ENCODE assay signal across 8 cellular contexts in the genomic region with DNA sequence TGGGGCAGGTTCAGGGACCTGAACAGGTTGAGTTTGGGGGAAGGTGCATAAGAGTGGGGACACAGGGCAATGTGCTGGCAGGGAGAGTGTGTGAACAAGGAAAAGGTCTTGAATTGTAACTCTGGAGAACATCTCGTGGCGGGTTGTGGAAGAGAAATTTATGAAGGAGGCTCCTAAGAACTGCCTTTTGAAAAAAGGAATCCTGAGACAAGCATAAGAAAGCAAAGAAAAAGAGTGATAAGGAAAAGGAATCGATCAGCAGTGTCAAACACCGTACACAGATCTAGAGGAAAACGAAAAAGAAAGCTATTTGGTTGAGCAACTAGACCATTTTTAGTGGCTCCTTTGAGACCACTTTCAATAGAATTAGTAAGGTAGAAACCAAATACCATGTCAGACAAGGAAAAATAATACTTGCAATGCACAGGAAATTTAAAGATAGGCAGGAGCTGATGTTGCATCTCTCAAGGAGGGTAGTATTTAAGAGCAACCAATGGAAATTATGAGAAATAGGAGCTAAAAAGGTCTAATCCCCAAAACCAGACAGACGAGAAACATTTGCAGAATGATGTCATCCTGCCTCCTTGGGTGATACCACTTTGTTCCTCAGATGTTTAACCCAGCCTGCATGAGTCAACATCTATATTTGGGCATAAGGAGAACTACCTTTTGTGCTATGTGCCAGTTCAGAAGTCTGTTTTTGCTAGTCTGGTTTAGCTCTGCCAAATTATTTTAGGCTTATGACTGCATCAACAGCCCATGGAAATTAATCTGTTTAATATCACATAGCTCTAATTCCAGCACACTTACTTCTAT.
DNase-seq lines count a peak whose midpoint lies in the region; ATAC-seq and FAIRE-seq lines count a peak whose summit lies in the region.

No MANE protein-coding gene starts in this region.

- DNase-seq in DMS53 (lab: John Stamatoyannopoulos, UW), result peak; percentile 98
- peak; percentile 23 for DNase-seq in GM19240 (ENCODE audit: insufficient read length, low spot score)
- DNase-seq in RCC 7860 (ENCODE audit: low spot score), result peak; percentile 88
- peak; percentile 86 for DNase-seq in myocyte (ENCODE audit: low read depth)
- DNase-seq in stimulated activated naive CD4-positive, alpha-beta T cell treated with Interleukin-2 at 50 U/mL for 16 hours (lab: John Stamatoyannopoulos, UW), result no peak
- DNase-seq in central memory CD4-positive, alpha-beta T cell, result no peak

- ATAC-seq in HG03139 (IDR thresholded peaks at IDR 0.05; ENCODE audit: unreplicated experiment), result peak; percentile 83

- peak; percentile 95 for FAIRE-seq in RCC 7860 (lab: Jason Lieb, UNC)

- H3K27ac ChIP-seq in cingulate gyrus (ENCODE audit: low read depth, low read length), result peak overlapping the region; percentile 48

Comparison
In these comparisons a context has a peak if more than half of its experiments do, and no peak if none do; other contexts are left out.
1. DNase-seq: peak in DMS53 (single experiment), GM19240 (single experiment), RCC 7860 (single experiment) and myocyte (single experiment); none in stimulated activated naive CD4-positive, alpha-beta T cell treated with Interleukin-2 at 50 U/mL for 16 hours (single experiment) and central memory CD4-positive, alpha-beta T cell (single experiment).